Comparison of ENCODE assay signal across 39 cellular contexts in the genomic region with DNA sequence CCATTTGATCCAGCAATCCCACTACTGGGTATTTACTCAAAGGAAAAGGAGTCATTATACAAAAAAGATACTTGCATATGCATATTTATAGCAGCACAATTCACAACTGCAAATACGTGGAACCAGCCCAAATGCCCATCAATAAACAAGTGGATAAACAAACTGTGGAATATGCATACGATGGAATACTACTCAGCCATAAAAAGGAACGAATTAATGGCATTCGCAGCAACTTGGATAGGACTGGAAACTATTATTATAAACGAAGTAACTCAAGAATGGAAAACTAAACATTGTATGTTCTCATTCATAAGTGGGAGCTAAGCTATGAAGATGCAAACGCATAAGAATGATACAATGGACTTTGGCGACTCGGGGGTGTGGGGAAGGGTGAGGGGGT.
"Had no signal": no experiment of that assay in that cellular context is flagged by ENCODE, and none has a peak within 500 bp of the region (broad histone marks: within the 10 kb centered on the region; RNA-seq: fewer than 3 reads in every experiment).

No MANE protein-coding gene starts in this region.

- H3K27me3 Mint-ChIP-seq: activated naive CD4-positive, alpha-beta T cell treated with anti-CD3 and anti-CD28 coated beads, Interleukin-2, amount 10 ng/mL, durations not matched to agents 7 days and 5 days; activated naive CD4-positive, alpha-beta T cell treated with anti-CD3 and anti-CD28 coated beads, Interleukin-2, amount 50 U/mL, for 24 hours; activated naive CD8-positive, alpha-beta T cell; activated naive CD8-positive, alpha-beta T cell treated with anti-CD3 and anti-CD28 coated beads for 36 hours; activated naive CD8-positive, alpha-beta T cell treated with anti-CD3 and anti-CD28 coated beads, Interleukin-2, amount 10 ng/mL, durations not matched to agents 7 days and 5 days; activated naive CD8-positive, alpha-beta T cell treated with anti-CD3 and anti-CD28 coated beads, Interleukin-2, amount 50 U/mL, for 24 hours; activated T-helper 17 cell treated with anti-CD3 and anti-CD28 coated beads, Interleukin-2, amount 50 U/mL, for 72 hours; brain; central memory CD8-positive, alpha-beta T cell had no signal

- H3K36me3 ChIP-seq: adrenal gland, ascending aorta, brain microvascular endothelial cell, breast epithelium, cardiac muscle cell had no signal

- H3K4me3 ChIP-seq: adrenal gland, ascending aorta, body of pancreas, breast epithelium, cardiac muscle cell had no signal

- H3K4me1 Mint-ChIP-seq: activated naive CD4-positive, alpha-beta T cell treated with anti-CD3 and anti-CD28 coated beads, Interleukin-2, amount 10 ng/mL, durations not matched to agents 7 days and 5 days; activated naive CD4-positive, alpha-beta T cell treated with anti-CD3 and anti-CD28 coated beads, Interleukin-2, amount 50 U/mL, for 24 hours; activated naive CD8-positive, alpha-beta T cell treated with anti-CD3 and anti-CD28 coated beads for 36 hours; activated T-helper 17 cell treated with anti-CD3 and anti-CD28 coated beads, Interleukin-2, amount 50 U/mL, for 72 hours; brain; central memory CD8-positive, alpha-beta T cell had no signal

- H3K9me3 ChIP-seq: adrenal gland, ascending aorta, body of pancreas, breast epithelium had no signal

- H3K27ac ChIP-seq: adrenal gland, ascending aorta, body of pancreas, brain microvascular endothelial cell, breast epithelium, cardiac muscle cell had no signal

- H3K4me3 Mint-ChIP-seq: activated naive CD4-positive, alpha-beta T cell treated with anti-CD3 and anti-CD28 coated beads for 36 hours; activated naive CD4-positive, alpha-beta T cell treated with anti-CD3 and anti-CD28 coated beads, Interleukin-2, amount 10 ng/mL, durations not matched to agents 7 days and 5 days; activated naive CD4-positive, alpha-beta T cell treated with anti-CD3 and anti-CD28 coated beads, Interleukin-2, amount 50 U/mL, for 24 hours; activated naive CD8-positive, alpha-beta T cell; activated naive CD8-positive, alpha-beta T cell treated with anti-CD3 and anti-CD28 coated beads for 36 hours; activated naive CD8-positive, alpha-beta T cell treated with anti-CD3 and anti-CD28 coated beads, Interleukin-2, amount 10 ng/mL, durations not matched to agents 7 days and 5 days; activated naive CD8-positive, alpha-beta T cell treated with anti-CD3 and anti-CD28 coated beads, Interleukin-2, amount 50 U/mL, for 24 hours; activated T-cell treated with anti-CD3 and anti-CD28 coated beads, Interleukin-2, amount 50 U/mL, for 4 hours; activated T-cell treated with anti-CD3 and anti-CD28 coated beads, Interleukin-2, amount 50 U/mL, for 72 hours; activated T-helper 1 cell treated with anti-CD3 and anti-CD28 coated beads, Interleukin-12 subunit alpha, Interleukin-12 subunit beta, Interleukin-2, Interleukin-4 antibody, amounts not matched to agents 30 ng/mL and 10 ng/mL and 1 ng/mL, durations not matched to agents 14 hours and 24 hours and 36 hours; activated T-helper 17 cell treated with anti-CD3 and anti-CD28 coated beads, Interleukin-2, amount 50 U/mL, for 72 hours; brain; central memory CD8-positive, alpha-beta T cell had no signal

- FAIRE-seq: astrocyte, bronchial epithelial cell, colon had no signal

- H3K4me1 ChIP-seq: adrenal gland, ascending aorta, body of pancreas, breast epithelium had no signal

- H3K27ac Mint-ChIP-seq: activated naive CD4-positive, alpha-beta T cell treated with anti-CD3 and anti-CD28 coated beads for 36 hours; activated naive CD4-positive, alpha-beta T cell treated with anti-CD3 and anti-CD28 coated beads, Interleukin-2, amount 10 ng/mL, durations not matched to agents 7 days and 5 days; activated naive CD4-positive, alpha-beta T cell treated with anti-CD3 and anti-CD28 coated beads, Interleukin-2, amount 50 U/mL, for 24 hours; activated naive CD4-positive, alpha-beta T cell treated with anti-CD3 and anti-CD28 coated beads, Interleukin-2, amount 50 U/mL, for 72 hours; activated naive CD8-positive, alpha-beta T cell; activated naive CD8-positive, alpha-beta T cell treated with anti-CD3 and anti-CD28 coated beads for 36 hours; activated naive CD8-positive, alpha-beta T cell treated with anti-CD3 and anti-CD28 coated beads, Interleukin-2, amount 10 ng/mL, durations not matched to agents 7 days and 5 days; activated naive CD8-positive, alpha-beta T cell treated with anti-CD3 and anti-CD28 coated beads, Interleukin-2, amount 50 U/mL, for 24 hours; activated T-cell treated with anti-CD3 and anti-CD28 coated beads, Interleukin-2, amount 50 U/mL, for 72 hours; activated T-helper 1 cell treated with anti-CD3 and anti-CD28 coated beads, Interleukin-12 subunit alpha, Interleukin-12 subunit beta, Interleukin-2, Interleukin-4 antibody, amounts not matched to agents 30 ng/mL and 10 ng/mL and 1 ng/mL, durations not matched to agents 14 hours and 24 hours and 36 hours; activated T-helper 17 cell treated with anti-CD3 and anti-CD28 coated beads, Interleukin-2, amount 50 U/mL, for 72 hours; activated T-helper 2 cell treated with anti-CD3 and anti-CD28 coated beads, Interferon-gamma antibody, Interleukin-2, Interleukin-4, amounts not matched to agents 10 μg/mL and 5 μg/mL and 100 μg/mL, durations not matched to agents 14 hours and 24 hours and 36 hours; brain had no signal

- H3K27me3 ChIP-seq: adrenal gland, ascending aorta, body of pancreas, brain microvascular endothelial cell, breast epithelium, cardiac muscle cell had no signal

- ATAC-seq: activated naive CD4-positive, alpha-beta T cell treated with anti-CD3 and anti-CD28 coated beads, Interleukin-2, amount 50 U/mL, for 72 hours; activated naive CD8-positive, alpha-beta T cell treated with anti-CD3 and anti-CD28 coated beads, Interleukin-2, amount 50 U/mL, for 24 hours; activated T-cell treated with anti-CD3 and anti-CD28 coated beads, Interleukin-2, amount 50 U/mL, for 4 hours; activated T-cell treated with anti-CD3 and anti-CD28 coated beads, Interleukin-2, amount 50 U/mL, for 72 hours; activated T-helper 17 cell treated with anti-CD3 and anti-CD28 coated beads, Interleukin-2, amount 50 U/mL, for 72 hours; body of pancreas had no signal

- DNase-seq: activated effector memory CD4-positive, alpha-beta T cell treated with anti-CD3 and anti-CD28 coated beads, Interleukin-2, amount 50 U/mL, for 16 hours; activated effector memory CD4-positive, alpha-beta T cell treated with Interleukin-2 at 50 U/mL for 16 hours; activated gamma-delta T cell; activated gamma-delta T cell treated with Interleukin-2 at 50 U/mL for 16 hours; activated naive CD4-positive, alpha-beta T cell; activated naive CD4-positive, alpha-beta T cell treated with anti-CD3 and anti-CD28 coated beads for 36 hours; activated naive CD4-positive, alpha-beta T cell treated with anti-CD3 and anti-CD28 coated beads, Interleukin-2, amount 10 ng/mL, durations not matched to agents 7 days and 5 days; activated naive CD4-positive, alpha-beta T cell treated with anti-CD3 and anti-CD28 coated beads, Interleukin-2, amount 50 U/mL, for 16 hours; activated naive CD4-positive, alpha-beta T cell treated with Interleukin-2 at 50 U/mL for 16 hours; activated naive CD8-positive, alpha-beta T cell treated with anti-CD3 and anti-CD28 coated beads for 36 hours; activated naive CD8-positive, alpha-beta T cell treated with anti-CD3 and anti-CD28 coated beads, Interleukin-2, amount 10 ng/mL, durations not matched to agents 7 days and 5 days; activated naive CD8-positive, alpha-beta T cell treated with anti-CD3 and anti-CD28 coated beads, Interleukin-2, amount 50 U/mL, for 24 hours; activated T-cell treated with anti-CD3 and anti-CD28 coated beads, Interleukin-2, amount 50 U/mL, for 4 hours; activated T-cell treated with anti-CD3 and anti-CD28 coated beads, Interleukin-2, amount 50 U/mL, for 48 hours; activated T-cell treated with anti-CD3 and anti-CD28 coated beads, Interleukin-2, amount 50 U/mL, for 72 hours; adrenal gland; amniotic stem cell; amygdala; anterior cingulate cortex; aorta; body of pancreas; brain microvascular endothelial cell; caudate nucleus; central memory CD4-positive, alpha-beta T cell; cerebellar nuclear complex had no signal
